ENCODE assay signal across 19 cellular contexts in genomic region chr21:40300300-40300699, GRCh38.
DNase-seq lines count a peak whose midpoint lies in the region; ATAC-seq, FAIRE-seq and TF ChIP-seq lines count a peak whose summit lies in the region.
"Had no signal": no experiment of that assay in that cellular context is flagged by ENCODE, and none has a peak within 500 bp of the region (broad histone marks: within the 10 kb centered on the region; RNA-seq: fewer than 3 reads in every experiment).

No MANE protein-coding gene starts in this region.

- no peak overlapping the region for H2BK15ac ChIP-seq in mesendoderm (replicated peaks; ENCODE audit: low read depth)

- H3K9me3 Mint-ChIP-seq in endodermal cell (peaks cover 4% of the 10 kb centered on the region), endothelial cell (ENCODE audit: unreplicated experiment) (peaks cover 40% of the 10 kb centered on the region)

- no peak overlapping the region for H3K4ac ChIP-seq in mesendoderm (ENCODE audit: low read depth, low read length)

- no peak for TF ChIP-seq POLR2A in A549 (IDR thresholded peaks at IDR 0.05; ENCODE audit: low read length)

- 0% methylated on average over 1 of the region's 3 CpGs for WGBS in A549 (ENCODE audit: missing lambda C conversion rate)
- 59 to 77% methylated on average over 3 of the region's 3 CpGs for WGBS in endodermal cell (ENCODE audit: insufficient coverage in 1 of 2, insufficient read length in 1 of 2), 2 experiments
- WGBS in mesendoderm (ENCODE audit: extremely low coverage, insufficient coverage, low lambda C conversion rate) = no CpG with 5 or more reads among the region's 3 CpGs

- H3K27me3 Mint-ChIP-seq in endodermal cell (ENCODE audit: insufficient read depth) = no peaks in the 10 kb centered on the region
- H3K27me3 Mint-ChIP-seq in endothelial cell (ENCODE audit: unreplicated experiment) = peaks cover 3% of the 10 kb centered on the region
- H3K27me3 Mint-ChIP-seq: CD4-positive, CD25-positive, alpha-beta regulatory T cell had no signal

- H2BK5ac ChIP-seq in mesendoderm (ENCODE audit: low read length) = no peak overlapping the region

- no peak overlapping the region for H4K5ac ChIP-seq in mesendoderm (ENCODE audit: low read length)

- no peak overlapping the region for H4K8ac ChIP-seq in mesendoderm (ENCODE audit: low read depth, low read length)

- H3K4me3 Mint-ChIP-seq in endodermal cell = no peak overlapping the region
- no peak overlapping the region for H3K4me3 Mint-ChIP-seq in endothelial cell (ENCODE audit: unreplicated experiment)
- H3K4me3 Mint-ChIP-seq: CD4-positive, CD25-positive, alpha-beta regulatory T cell; H9 had no signal

- H3K9me3 ChIP-seq in A549 (no peaks in the 10 kb centered on the region), HEK293 (ENCODE audit: control insufficient read depth, insufficient read depth, low read depth, low read length) (no peaks in the 10 kb centered on the region), endodermal cell (ENCODE audit: control insufficient read depth, low read length) (peaks cover 10% of the 10 kb centered on the region)

- H3K4me1 Mint-ChIP-seq in endodermal cell = no peaks in the 10 kb centered on the region
- no peaks in the 10 kb centered on the region for H3K4me1 Mint-ChIP-seq in endothelial cell (ENCODE audit: unreplicated experiment)
- H3K4me1 Mint-ChIP-seq: CD4-positive, CD25-positive, alpha-beta regulatory T cell; H9 had no signal

- no peak overlapping the region for H2AK5ac ChIP-seq in mesendoderm (ENCODE audit: low read length)

- H3K27ac ChIP-seq in A549 = no peak overlapping the region
- no peak overlapping the region for H3K27ac ChIP-seq in HEK293 (ENCODE audit: extremely low read depth, low read depth, low read length)
- H3K27ac ChIP-seq in endodermal cell (ENCODE audit: low read depth, low read length) = no peak overlapping the region
- H3K27ac ChIP-seq in mesendoderm (ENCODE audit: low read depth, low read length) = no peak overlapping the region
- H3K27ac ChIP-seq: BLaER1 treated with 17β-estradiol and CSF1 and Interleukin-3, amounts not matched to agents 10 nM and 100 nM; HL-60 had no signal

- no peak for TF ChIP-seq RAD21 in A549 (conservative IDR thresholded peaks at IDR 0.05 in 1 of 2, IDR thresholded peaks at IDR 0.05 in 1 of 2)

- H3K9ac ChIP-seq in endodermal cell (ENCODE audit: extremely low read depth, low read length, poor library complexity, severe bottlenecking) = no peak overlapping the region
- H3K9ac ChIP-seq in mesendoderm (ENCODE audit: low read length) = no peak overlapping the region
- H3K9ac ChIP-seq: BLaER1 treated with 17β-estradiol and CSF1 and Interleukin-3, amounts not matched to agents 10 nM and 100 nM had no signal

- POLR2A ChIA-PET in A549 (lab: Yijun Ruan, JAX) = no interaction called here
- POLR2A ChIA-PET in HEK293 (lab: Yijun Ruan, JAX) = no interaction called here
- POLR2A ChIA-PET in GM10248 (lab: Yijun Ruan, JAX) = no interaction called here

- no peaks in the 10 kb centered on the region for H3K79me1 ChIP-seq in mesendoderm (ENCODE audit: low read length)

- H3K4me3 ChIP-seq in A549 (no peak overlapping the region), HEK293 (ENCODE audit: low read depth, low read length) (no peak overlapping the region), endodermal cell (ENCODE audit: low read length) (no peak overlapping the region), mesendoderm (ENCODE audit: low read length) (no peak overlapping the region)
- H3K4me3 ChIP-seq: BLaER1 treated with 17β-estradiol and CSF1 and Interleukin-3, amounts not matched to agents 10 nM and 100 nM had no signal

- no peak overlapping the region for H3K4me2 ChIP-seq in A549
- no peak overlapping the region for H3K4me2 ChIP-seq in mesendoderm (ENCODE audit: low read length)
- H3K4me2 ChIP-seq: BLaER1 treated with 17β-estradiol and CSF1 and Interleukin-3, amounts not matched to agents 10 nM and 100 nM had no signal

- CTCF ChIA-PET in A549 (lab: Yijun Ruan, JAX) (no interaction called here), HEK293 (lab: Yijun Ruan, JAX) (no interaction called here), GM10248 (lab: Yijun Ruan, JAX) (interaction anchor here (1.8 kb wide), 1 partner anchor 10 kb away, joined by 4 read pairs; no protein-coding TSS in a partner anchor)

- H3K18ac ChIP-seq in mesendoderm (ENCODE audit: low read length) = no peak overlapping the region

- no peaks in the 10 kb centered on the region for H3K27me3 ChIP-seq in endodermal cell (ENCODE audit: control insufficient read depth, insufficient read depth, low read length, poor library complexity, severe bottlenecking)
- H3K27me3 ChIP-seq in mesendoderm (ENCODE audit: insufficient read depth, low read length, poor library complexity) = no peaks in the 10 kb centered on the region
- H3K27me3 ChIP-seq: BLaER1 treated with 17β-estradiol and CSF1 and Interleukin-3, amounts not matched to agents 10 nM and 100 nM had no signal

- DNase-seq in A549 (ENCODE audit: low read depth in 1 of 2, low spot score in 1 of 2) (no peak), endodermal cell (peak; percentile 63), mesendoderm (peak; percentile 6), RPMI8226 (no peak), GM10248 (ENCODE audit: extremely low spot score) (no peak), endothelial cell (ENCODE audit: low spot score) (no peak)
- DNase-seq: 8988T; ACHN; CD4-positive, CD25-positive, alpha-beta regulatory T cell; DMS 273 treated with DMSO at 0.1 percent for 48 hours; EL; GDM1; GOT3; H9; KBM-7 had no signal

- H3K36me3 ChIP-seq in HEK293 (ENCODE audit: control insufficient read depth in 2 of 2, insufficient read depth in 1 of 2, low read length in 2 of 2) (no peaks in the 10 kb centered on the region), endodermal cell (ENCODE audit: control insufficient read depth, insufficient read depth, low read length) (peaks cover 83% of the 10 kb centered on the region), mesendoderm (ENCODE audit: control insufficient read depth, insufficient read depth, low read length) (no peaks in the 10 kb centered on the region)
- H3K36me3 ChIP-seq: BLaER1 treated with 17β-estradiol and CSF1 and Interleukin-3, amounts not matched to agents 10 nM and 100 nM had no signal

- no peak overlapping the region for H3K23ac ChIP-seq in mesendoderm (ENCODE audit: low read length)

- H3K36me3 Mint-ChIP-seq in endodermal cell (ENCODE audit: low read depth) (peaks cover 58% of the 10 kb centered on the region), endothelial cell (ENCODE audit: low read depth, unreplicated experiment) (peaks cover 3% of the 10 kb centered on the region)
- H3K36me3 Mint-ChIP-seq: CD4-positive, CD25-positive, alpha-beta regulatory T cell had no signal

- H3K27ac Mint-ChIP-seq in endodermal cell (no peak overlapping the region), endothelial cell (ENCODE audit: unreplicated experiment) (no peak overlapping the region)
- H3K27ac Mint-ChIP-seq: CD4-positive, CD25-positive, alpha-beta regulatory T cell; H9 had no signal

- H2BK120ac ChIP-seq in mesendoderm (ENCODE audit: low read depth, low read length) = no peak overlapping the region

- H3K79me2 ChIP-seq in mesendoderm (ENCODE audit: control insufficient read depth, insufficient read depth, low read length) = no peaks in the 10 kb centered on the region

- no peak for TF ChIP-seq CTCF in A549 (IDR thresholded peaks at IDR 0.05)
- TF ChIP-seq CTCF in HEK293 (tag by site-specific recombination; IDR thresholded peaks at IDR 0.05) = no peak
- no peak for TF ChIP-seq CTCF in endodermal cell (conservative IDR thresholded peaks at IDR 0.05)
- no peak for TF ChIP-seq CTCF in GM10248 (IDR thresholded peaks at IDR 0.05; ENCODE audit: control extremely low read depth, extremely low read depth, low read depth, missing control alignments)
- TF ChIP-seq CTCF in endothelial cell (IDR thresholded peaks at IDR 0.05; ENCODE audit: unreplicated experiment) = no peak

- no peak for TF ChIP-seq EP300 in A549 (IDR thresholded peaks at IDR 0.05)

- H3K4me1 ChIP-seq in A549 (no peaks in the 10 kb centered on the region), HEK293 (ENCODE audit: control insufficient read depth, insufficient read depth, low read length) (no peaks in the 10 kb centered on the region), endodermal cell (ENCODE audit: control insufficient read depth, insufficient read depth, low read length) (no peaks in the 10 kb centered on the region), mesendoderm (ENCODE audit: control insufficient read depth, low read depth, low read length) (no peaks in the 10 kb centered on the region)

- no peak for FAIRE-seq in A549 (lab: Jason Lieb, UNC)

- ATAC-seq in A549 (no peak), GM21528 (IDR thresholded peaks at IDR 0.05; ENCODE audit: low FRiP score, unreplicated experiment) (no peak)

- H3K56ac ChIP-seq in mesendoderm (ENCODE audit: low read length) = no peak overlapping the region

TF ChIP-seq in A549, 52 proteins besides CTCF, POLR2A, EP300 and RAD21 (continues in another document):
- TF ChIP-seq HEYL (CRISPR knock-in tag; IDR thresholded peaks at IDR 0.05) = no peak

TF ChIP-seq in HEK293, 187 proteins besides CTCF, POLR2A, EP300 and RAD21 (continues in another document):
- no peak for TF ChIP-seq ZBTB1 (tag by site-specific recombination; IDR thresholded peaks at IDR 0.05)
- no peak for TF ChIP-seq WT1 (tag by site-specific recombination; IDR thresholded peaks at IDR 0.05)
- no peak for TF ChIP-seq ZNF140 (tag by site-specific recombination; IDR thresholded peaks at IDR 0.05)
- no peak for TF ChIP-seq ZFP41 (tag by site-specific recombination; IDR thresholded peaks at IDR 0.05; ENCODE audit: borderline replicate concordance)

Comparison
In these comparisons a context has a peak if more than half of its experiments do, and no peak if none do; other contexts are left out.
1. DNase-seq: peak in endodermal cell (single experiment) and mesendoderm (single experiment); none in A549 (0 of 2), RPMI8226 (single experiment), GM10248 (single experiment) and endothelial cell (single experiment).
2. Of the 5 proteins assayed by ChIP-seq in both HEK293 and A549: peak only in HEK293: none; only in A549: none; in both: REST; in neither: 4.